14 cellular contexts compared by ENCODE assay signal in the genomic region with DNA sequence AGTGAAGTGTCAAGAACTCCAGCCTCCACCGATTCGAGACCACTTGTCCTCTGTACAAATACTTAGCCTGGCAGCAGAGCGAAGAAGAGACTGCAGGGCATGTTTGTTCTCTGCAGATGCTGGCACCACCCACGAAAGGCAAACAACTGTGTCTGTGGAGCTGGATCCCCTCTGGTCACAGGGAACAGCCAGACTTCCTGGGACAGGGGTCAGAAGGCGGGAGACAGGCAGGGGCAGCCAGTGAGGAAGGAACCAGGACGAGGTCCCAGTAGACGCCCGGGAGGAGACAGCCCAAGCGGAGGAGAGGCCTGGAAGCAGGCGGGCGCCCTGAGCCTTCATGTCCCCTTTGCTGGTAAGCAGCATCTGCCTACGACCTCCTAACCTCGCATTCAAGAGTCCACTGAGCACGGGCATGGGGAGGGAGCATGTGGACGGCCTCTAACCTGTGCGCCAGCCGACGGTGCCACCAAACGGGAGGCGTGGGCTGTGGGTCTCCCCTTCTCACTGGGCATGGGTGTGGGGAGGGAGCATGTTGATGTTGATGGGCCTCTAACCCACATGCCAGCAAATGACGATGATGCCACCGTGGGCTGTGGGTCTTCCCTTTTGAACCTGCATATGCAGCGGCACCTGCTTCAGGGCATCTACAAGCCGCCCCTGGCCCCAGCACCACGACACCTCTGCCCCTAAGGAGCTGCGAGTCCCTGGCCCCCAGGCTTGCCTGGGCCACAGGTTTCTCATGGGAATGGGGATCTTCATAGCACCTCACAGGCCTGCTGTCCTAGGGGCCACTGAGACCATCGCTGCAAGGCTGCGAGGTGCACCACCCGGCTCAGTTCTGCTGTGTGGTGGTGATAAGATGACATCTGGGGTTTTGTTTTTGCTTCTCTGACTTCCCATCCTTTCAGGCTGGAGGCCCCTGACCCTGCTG.
A peak's percentile ranks its signal among the peaks of the same experiment; 100 is the strongest.
DNase-seq lines count a peak whose midpoint lies in the region; ATAC-seq lines count a peak whose summit lies in the region.
"Had no signal": no experiment of that assay in that cellular context is flagged by ENCODE, and none has a peak within 500 bp of the region (broad histone marks: within the 10 kb centered on the region; RNA-seq: fewer than 3 reads in every experiment).

No MANE protein-coding gene starts in this region.

- no peak for ATAC-seq in sciatic nerve
- ATAC-seq in HG03280 (IDR thresholded peaks at IDR 0.05; ENCODE audit: unreplicated experiment), result no peak
- ATAC-seq in GM19351 (IDR thresholded peaks at IDR 0.05; ENCODE audit: unreplicated experiment), result no peak

- DNase-seq in DMS79 (lab: John Stamatoyannopoulos, UW) (peak; percentile 96), NCI-H2107 treated with DMSO at 0.1 percent for 48 hours (lab: John Stamatoyannopoulos, UW; ENCODE audit: unreplicated experiment) (peak; percentile 12), epithelial cell of prostate (ENCODE audit: low read depth, low spot score) (no peak), sciatic nerve (ENCODE audit: low spot score) (peak; percentile 53), NCI-H146 treated with DMSO at 0.1 percent for 48 hours (lab: John Stamatoyannopoulos, UW; ENCODE audit: unreplicated experiment) (no peak)
- DNase-seq: activated CD4-positive, alpha-beta T cell treated with anti-CD3 and anti-CD28 coated beads, Interleukin-2, amount 50 U/mL, for 48 hours; activated naive CD4-positive, alpha-beta T cell treated with anti-CD3 and anti-CD28 coated beads, Interleukin-2, amount 10 ng/mL, durations not matched to agents 7 days and 5 days; CD4-positive, CD25-positive, alpha-beta regulatory T cell; midbrain; NCI-H1930; stimulated activated naive CD4-positive, alpha-beta T cell treated with Interleukin-2 at 50 U/mL for 16 hours; T-helper 2 cell had no signal

- intact Hi-C loops in sciatic nerve (cut with DNase I), result no loop called here

- peak overlapping the region; percentile 74 for H3K27ac ChIP-seq in epithelial cell of prostate

Comparison
In these comparisons a context has a peak if more than half of its experiments do, and no peak if none do; other contexts are left out.
1. DNase-seq: peak in DMS79 (single experiment), NCI-H2107 treated with DMSO at 0.1 percent for 48 hours (single experiment) and sciatic nerve (single experiment); none in epithelial cell of prostate (single experiment) and NCI-H146 treated with DMSO at 0.1 percent for 48 hours (single experiment).